1 cellular context compared by ENCODE assay signal in genomic region chr17:37045271-37045946, GRCh38.
A peak's percentile ranks its signal among the peaks of the same experiment; 100 is the strongest.
TF ChIP-seq lines count a peak whose summit lies in the region.

No MANE protein-coding gene starts in this region.

TF ChIP-seq in HEK293, 187 proteins besides CTCF, POLR2A, EP300 and RAD21 (continued from another document):
- TF ChIP-seq KLF16 (tag by site-specific recombination; IDR thresholded peaks at IDR 0.05) (no peak), ZNF280C (tag by site-specific recombination; IDR thresholded peaks at IDR 0.05) (no peak), ZNF623 (tag by site-specific recombination; IDR thresholded peaks at IDR 0.05) (no peak), ZNF266 (tag by site-specific recombination; IDR thresholded peaks at IDR 0.05; ENCODE audit: low read depth) (no peak), ZNF660 (tag by site-specific recombination; IDR thresholded peaks at IDR 0.05) (0 out of 2 replicates have a peak, but pooled peaks have one; percentile 25), ZNF629 (tag by site-specific recombination; IDR thresholded peaks at IDR 0.05) (0 out of 2 replicates have a peak, but pooled peaks have one; percentile 16), ZNF302 (tag by site-specific recombination; IDR thresholded peaks at IDR 0.05; ENCODE audit: low read depth) (no peak), ZNF362 (tag by site-specific recombination; IDR thresholded peaks at IDR 0.05) (no peak), ZNF19 (tag by site-specific recombination; IDR thresholded peaks at IDR 0.05; ENCODE audit: low read depth) (no peak), ZNF791 (tag by site-specific recombination; IDR thresholded peaks at IDR 0.05) (no peak), ZNF549 (tag by site-specific recombination; IDR thresholded peaks at IDR 0.05) (no peak), SCRT1 (tag by site-specific recombination; IDR thresholded peaks at IDR 0.05; ENCODE audit: borderline replicate concordance) (peak; percentile 89), SCRT2 (tag by site-specific recombination; IDR thresholded peaks at IDR 0.05) (peak; percentile 99), ZSCAN30 (tag by site-specific recombination; IDR thresholded peaks at IDR 0.05) (no peak), ZEB2 (tag by site-specific recombination; IDR thresholded peaks at IDR 0.05) (peak; percentile 40; the same call in 1 of the 2 replicates), GLIS1 (tag by site-specific recombination; IDR thresholded peaks at IDR 0.05) (0 out of 2 replicates have a peak, but pooled peaks have one; percentile 42), ZNF600 (tag by site-specific recombination; IDR thresholded peaks at IDR 0.05) (peak; percentile 66), KLF9 (tag by site-specific recombination; IDR thresholded peaks at IDR 0.05; ENCODE audit: low read depth) (no peak), MZF1 (tag by site-specific recombination; IDR thresholded peaks at IDR 0.05; ENCODE audit: borderline replicate concordance) (no peak), ZNF664 (tag by site-specific recombination; IDR thresholded peaks at IDR 0.05) (no peak), ZNF518A (tag by site-specific recombination; conservative IDR thresholded peaks at IDR 0.05; ENCODE audit: low read depth) (no peak), YY2 (tag by site-specific recombination; IDR thresholded peaks at IDR 0.05) (no peak), ZNF221 (tag by site-specific recombination; IDR thresholded peaks at IDR 0.05; ENCODE audit: borderline replicate concordance) (no peak), KLF1 (tag by site-specific recombination; IDR thresholded peaks at IDR 0.05) (no peak), ZNF626 (tag by site-specific recombination; IDR thresholded peaks at IDR 0.05) (no peak), HOXA7 (CRISPR knock-in tag; IDR thresholded peaks at IDR 0.05; ENCODE audit: borderline replicate concordance) (no peak), BCL11A (tag by site-specific recombination; IDR thresholded peaks at IDR 0.05; ENCODE audit: low read depth) (no peak), WT1 (tag by site-specific recombination; IDR thresholded peaks at IDR 0.05) (no peak)
